ENCODE assay signal across 32 cellular contexts in genomic region chr19:31144069-31144468, GRCh38.
"Had no signal": no experiment of that assay in that cellular context is flagged by ENCODE, and none has a peak within 500 bp of the region (broad histone marks: within the 10 kb centered on the region; RNA-seq: fewer than 3 reads in every experiment).

No MANE protein-coding gene starts in this region.

- ATAC-seq: activated CD4-positive, alpha-beta T cell treated with anti-CD3 and anti-CD28 coated beads for 36 hours; activated CD8-positive, alpha-beta memory T cell treated with anti-CD3 and anti-CD28 coated beads, Interleukin-2, amount 10 ng/mL, durations not matched to agents 7 days and 5 days; activated CD8-positive, alpha-beta T cell treated with anti-CD3 and anti-CD28 coated beads, Interleukin-2, amount 10 ng/mL, durations not matched to agents 7 days and 5 days; activated naive CD4-positive, alpha-beta T cell treated with anti-CD3 and anti-CD28 coated beads, Interleukin-2, amount 50 U/mL, for 72 hours; esophagus mucosa had no signal

- H3K9me3 ChIP-seq: ascending aorta, breast epithelium had no signal

- H3K4me3 ChIP-seq: ascending aorta, breast epithelium, cardiac muscle cell, coronary artery, dorsolateral prefrontal cortex had no signal

- FAIRE-seq: frontal cortex had no signal

- H3K27me3 ChIP-seq: ascending aorta, breast epithelium had no signal

- H3K9me3 Mint-ChIP-seq: activated CD4-positive, alpha-beta memory T cell treated with anti-CD3 and anti-CD28 coated beads for 36 hours; activated CD4-positive, alpha-beta T cell treated with anti-CD3 and anti-CD28 coated beads, Interleukin-2, amount 10 ng/mL, durations not matched to agents 24 days and 14 days; activated naive CD4-positive, alpha-beta T cell treated with anti-CD3 and anti-CD28 coated beads, Interleukin-2, amount 10 ng/mL, durations not matched to agents 7 days and 5 days; activated naive CD4-positive, alpha-beta T cell treated with anti-CD3 and anti-CD28 coated beads, Interleukin-2, amount 50 U/mL, for 72 hours; activated naive CD8-positive, alpha-beta T cell treated with anti-CD3 and anti-CD28 coated beads, Interleukin-2, amount 10 ng/mL, durations not matched to agents 7 days and 5 days; activated T-helper 1 cell treated with anti-CD3 and anti-CD28 coated beads, Interleukin-12 subunit alpha, Interleukin-12 subunit beta, Interleukin-2, Interleukin-4 antibody, amounts not matched to agents 30 ng/mL and 10 ng/mL and 1 ng/mL, durations not matched to agents 14 hours and 24 hours and 36 hours; dendritic cell treated with granulocyte-macrophage colony-stimulating factor and Interleukin-4, amounts not matched to agents 40 ng/mL and 50 ng/mL, for 4 days; endodermal cell had no signal

- DNase-seq: activated CD4-positive, alpha-beta memory T cell treated with anti-CD3 and anti-CD28 coated beads for 36 hours; activated CD4-positive, alpha-beta T cell treated with anti-CD3 and anti-CD28 coated beads for 36 hours; activated CD4-positive, alpha-beta T cell treated with anti-CD3 and anti-CD28 coated beads, Interleukin-2, amount 10 ng/mL, durations not matched to agents 24 days and 14 days; activated CD4-positive, CD25-positive, alpha-beta regulatory T cell; activated CD4-positive, CD25-positive, alpha-beta regulatory T cell treated with anti-CD3 and anti-CD28 coated beads, Interleukin-2, amount 50 U/mL, for 72 hours; activated CD8-positive, alpha-beta memory T cell treated with anti-CD3 and anti-CD28 coated beads, Interleukin-2, amount 10 ng/mL, durations not matched to agents 7 days and 5 days; activated CD8-positive, alpha-beta memory T cell treated with anti-CD3 and anti-CD28 coated beads, Interleukin-2, amount 50 U/mL, for 4 hours; activated CD8-positive, alpha-beta T cell treated with anti-CD3 and anti-CD28 coated beads, Interleukin-2, amount 10 ng/mL, durations not matched to agents 7 days and 5 days; activated gamma-delta T cell; activated naive CD4-positive, alpha-beta T cell; activated naive CD4-positive, alpha-beta T cell treated with anti-CD3 and anti-CD28 coated beads, Interleukin-2, amount 10 ng/mL, durations not matched to agents 7 days and 5 days; activated naive CD8-positive, alpha-beta T cell treated with anti-CD3 and anti-CD28 coated beads, Interleukin-2, amount 10 ng/mL, durations not matched to agents 7 days and 5 days; activated T-cell treated with anti-CD3 and anti-CD28 coated beads, Interleukin-2, amount 50 U/mL, for 1 hour; activated T-cell treated with anti-CD3 and anti-CD28 coated beads, Interleukin-2, amount 50 U/mL, for 48 hours; central memory CD4-positive, alpha-beta T cell; cerebellar nuclear complex; dorsolateral prefrontal cortex; effector memory CD4-positive, alpha-beta T cell; endodermal cell; foreskin fibroblast; head of caudate nucleus; T-helper 2 cell had no signal

- H3K4me1 ChIP-seq: ascending aorta, breast epithelium had no signal

- H3K4me1 Mint-ChIP-seq: activated CD4-positive, alpha-beta T cell treated with anti-CD3 and anti-CD28 coated beads for 36 hours; activated CD4-positive, alpha-beta T cell treated with anti-CD3 and anti-CD28 coated beads, Interleukin-2, amount 10 ng/mL, durations not matched to agents 24 days and 14 days; activated CD8-positive, alpha-beta memory T cell treated with anti-CD3 and anti-CD28 coated beads, Interleukin-2, amount 10 ng/mL, durations not matched to agents 7 days and 5 days; activated naive CD4-positive, alpha-beta T cell treated with anti-CD3 and anti-CD28 coated beads, Interleukin-2, amount 10 ng/mL, durations not matched to agents 7 days and 5 days; activated naive CD8-positive, alpha-beta T cell treated with anti-CD3 and anti-CD28 coated beads, Interleukin-2, amount 10 ng/mL, durations not matched to agents 7 days and 5 days had no signal

- H3K36me3 ChIP-seq: ascending aorta, breast epithelium, cardiac muscle cell had no signal

- H3K4me3 Mint-ChIP-seq: activated CD4-positive, alpha-beta memory T cell treated with anti-CD3 and anti-CD28 coated beads for 36 hours; activated CD4-positive, alpha-beta T cell treated with anti-CD3 and anti-CD28 coated beads for 36 hours; activated CD4-positive, alpha-beta T cell treated with anti-CD3 and anti-CD28 coated beads, Interleukin-2, amount 10 ng/mL, durations not matched to agents 24 days and 14 days; activated CD8-positive, alpha-beta memory T cell treated with anti-CD3 and anti-CD28 coated beads, Interleukin-2, amount 10 ng/mL, durations not matched to agents 7 days and 5 days; activated CD8-positive, alpha-beta T cell treated with anti-CD3 and anti-CD28 coated beads, Interleukin-2, amount 10 ng/mL, durations not matched to agents 7 days and 5 days; activated naive CD4-positive, alpha-beta T cell treated with anti-CD3 and anti-CD28 coated beads, Interleukin-2, amount 10 ng/mL, durations not matched to agents 7 days and 5 days; activated naive CD8-positive, alpha-beta T cell treated with anti-CD3 and anti-CD28 coated beads, Interleukin-2, amount 10 ng/mL, durations not matched to agents 7 days and 5 days; activated T-helper 1 cell treated with anti-CD3 and anti-CD28 coated beads, Interleukin-12 subunit alpha, Interleukin-12 subunit beta, Interleukin-2, Interleukin-4 antibody, amounts not matched to agents 30 ng/mL and 10 ng/mL and 1 ng/mL, durations not matched to agents 14 hours and 24 hours and 36 hours; brain; dendritic cell treated with granulocyte-macrophage colony-stimulating factor and Interleukin-4, amounts not matched to agents 40 ng/mL and 50 ng/mL, for 4 days; endodermal cell had no signal

- H3K27ac Mint-ChIP-seq: activated CD4-positive, alpha-beta memory T cell treated with anti-CD3 and anti-CD28 coated beads for 36 hours; activated CD4-positive, alpha-beta T cell treated with anti-CD3 and anti-CD28 coated beads for 36 hours; activated CD4-positive, alpha-beta T cell treated with anti-CD3 and anti-CD28 coated beads, Interleukin-2, amount 10 ng/mL, durations not matched to agents 24 days and 14 days; activated CD8-positive, alpha-beta memory T cell treated with anti-CD3 and anti-CD28 coated beads, Interleukin-2, amount 10 ng/mL, durations not matched to agents 7 days and 5 days; activated CD8-positive, alpha-beta T cell treated with anti-CD3 and anti-CD28 coated beads, Interleukin-2, amount 10 ng/mL, durations not matched to agents 7 days and 5 days; activated naive CD4-positive, alpha-beta T cell treated with anti-CD3 and anti-CD28 coated beads, Interleukin-2, amount 10 ng/mL, durations not matched to agents 7 days and 5 days; activated naive CD4-positive, alpha-beta T cell treated with anti-CD3 and anti-CD28 coated beads, Interleukin-2, amount 50 U/mL, for 72 hours; activated naive CD8-positive, alpha-beta T cell treated with anti-CD3 and anti-CD28 coated beads, Interleukin-2, amount 10 ng/mL, durations not matched to agents 7 days and 5 days; activated T-helper 1 cell treated with anti-CD3 and anti-CD28 coated beads, Interleukin-12 subunit alpha, Interleukin-12 subunit beta, Interleukin-2, Interleukin-4 antibody, amounts not matched to agents 30 ng/mL and 10 ng/mL and 1 ng/mL, durations not matched to agents 14 hours and 24 hours and 36 hours; dendritic cell treated with granulocyte-macrophage colony-stimulating factor and Interleukin-4, amounts not matched to agents 40 ng/mL and 50 ng/mL, for 4 days; endodermal cell had no signal

- H3K27ac ChIP-seq: ascending aorta, breast epithelium, cardiac muscle cell, coronary artery, dorsolateral prefrontal cortex had no signal

- H3K36me3 Mint-ChIP-seq: activated CD4-positive, alpha-beta memory T cell treated with anti-CD3 and anti-CD28 coated beads for 36 hours; activated CD8-positive, alpha-beta memory T cell treated with anti-CD3 and anti-CD28 coated beads, Interleukin-2, amount 10 ng/mL, durations not matched to agents 7 days and 5 days; activated naive CD4-positive, alpha-beta T cell treated with anti-CD3 and anti-CD28 coated beads, Interleukin-2, amount 10 ng/mL, durations not matched to agents 7 days and 5 days; activated naive CD4-positive, alpha-beta T cell treated with anti-CD3 and anti-CD28 coated beads, Interleukin-2, amount 50 U/mL, for 72 hours; activated naive CD8-positive, alpha-beta T cell treated with anti-CD3 and anti-CD28 coated beads, Interleukin-2, amount 10 ng/mL, durations not matched to agents 7 days and 5 days; brain had no signal

- H3K27me3 Mint-ChIP-seq: activated CD4-positive, alpha-beta memory T cell treated with anti-CD3 and anti-CD28 coated beads for 36 hours; activated CD4-positive, alpha-beta T cell treated with anti-CD3 and anti-CD28 coated beads for 36 hours; activated CD4-positive, alpha-beta T cell treated with anti-CD3 and anti-CD28 coated beads, Interleukin-2, amount 10 ng/mL, durations not matched to agents 24 days and 14 days; activated CD8-positive, alpha-beta memory T cell treated with anti-CD3 and anti-CD28 coated beads, Interleukin-2, amount 10 ng/mL, durations not matched to agents 7 days and 5 days; activated naive CD4-positive, alpha-beta T cell treated with anti-CD3 and anti-CD28 coated beads, Interleukin-2, amount 10 ng/mL, durations not matched to agents 7 days and 5 days had no signal
